Comparison of ENCODE assay signal across 22 cellular contexts in genomic region chr2:27967076-27967475, GRCh38.
DNase-seq lines count a peak whose midpoint lies in the region; ATAC-seq and TF ChIP-seq lines count a peak whose summit lies in the region.
"Had no signal": no experiment of that assay in that cellular context is flagged by ENCODE, and none has a peak within 500 bp of the region (broad histone marks: within the 10 kb centered on the region; RNA-seq: fewer than 3 reads in every experiment).

No MANE protein-coding gene starts in this region.

- peaks cover 16% of the 10 kb centered on the region for H3K4me1 ChIP-seq in parathyroid adenoma

- H3K4me3 Mint-ChIP-seq in effector memory CD8-positive, alpha-beta T cell: peak overlapping the region in 1 of 2 donors; percentile 37
- H3K4me3 Mint-ChIP-seq: B cell had no signal

- no peaks in the 10 kb centered on the region for H3K36me3 Mint-ChIP-seq in effector memory CD8-positive, alpha-beta T cell (ENCODE audit: insufficient read depth)

- POLR2A ChIA-PET in GM10248 (lab: Yijun Ruan, JAX): no interaction called here

- no peaks in the 10 kb centered on the region for H3K9me3 ChIP-seq in parathyroid adenoma (ENCODE audit: control insufficient read depth, low read length)
- H3K9me3 ChIP-seq: esophagus muscularis mucosa, thoracic aorta had no signal

- H3K36me3 ChIP-seq in parathyroid adenoma (ENCODE audit: control insufficient read depth, insufficient read depth, low read length): no peaks in the 10 kb centered on the region
- no peaks in the 10 kb centered on the region for H3K36me3 ChIP-seq in H7 (replicated peaks; ENCODE audit: control insufficient read depth, insufficient read depth, low read length)
- H3K36me3 ChIP-seq: esophagus muscularis mucosa, lower lobe of right lung, thoracic aorta had no signal

- H3K4me3 ChIP-seq in parathyroid adenoma (ENCODE audit: low read depth, low read length) (no peak overlapping the region), H7 (ENCODE audit: insufficient read depth, low read depth, low read length) (no peak overlapping the region)
- H3K4me3 ChIP-seq: esophagus muscularis mucosa, lower lobe of right lung, thoracic aorta had no signal

- H3K9ac ChIP-seq in parathyroid adenoma: no peak overlapping the region

- TF ChIP-seq CTCF in parathyroid adenoma (IDR thresholded peaks at IDR 0.05) (no peak), GM10248 (IDR thresholded peaks at IDR 0.05; ENCODE audit: control extremely low read depth, extremely low read depth, low read depth, missing control alignments) (no peak)

- peak; percentile 29 for DNase-seq in DMS 273 (lab: John Stamatoyannopoulos, UW; ENCODE audit: unreplicated experiment)
- DNase-seq in DMS 273 treated with DMSO at 0.1 percent for 48 hours (lab: John Stamatoyannopoulos, UW): no peak
- DNase-seq in NCI-H2171 (lab: John Stamatoyannopoulos, UW): peak; percentile 15
- DNase-seq in effector memory CD8-positive, alpha-beta T cell: no peak
- DNase-seq in H7: no peak
- DNase-seq in GM10248 (ENCODE audit: extremely low spot score): no peak
- DNase-seq: 8988T; activated CD4-positive, CD25-positive, alpha-beta regulatory T cell treated with anti-CD3 and anti-CD28 coated beads, Interleukin-2, amount 50 U/mL, for 72 hours; caudate nucleus; lower lobe of right lung; naive B cell; NCI-H1092 treated with DMSO at 0.1 percent for 48 hours; NCI-H2107; NCI-H526; posterior cingulate gyrus; SHP77 treated with DMSO at 0.1 percent for 48 hours; T-helper 9 cell had no signal

- peaks cover 14 to 27% of the 10 kb centered on the region in 2 donors for H3K4me1 Mint-ChIP-seq in effector memory CD8-positive, alpha-beta T cell (ENCODE audit: low read depth in 2 of 2)

- no peak overlapping the region for H2AFZ ChIP-seq in parathyroid adenoma

- peaks cover 5 to 9% of the 10 kb centered on the region in 2 donors for H3K9me3 Mint-ChIP-seq in effector memory CD8-positive, alpha-beta T cell

- no peak overlapping the region for H3K4me2 ChIP-seq in parathyroid adenoma (ENCODE audit: low read length)

- peak overlapping the region; percentile 62 for H3K27ac ChIP-seq in parathyroid adenoma
- H3K27ac ChIP-seq: esophagus muscularis mucosa, lower lobe of right lung, thoracic aorta had no signal

- no peaks in the 10 kb centered on the region for H3K27me3 Mint-ChIP-seq in effector memory CD8-positive, alpha-beta T cell
- H3K27me3 Mint-ChIP-seq: B cell, naive B cell had no signal

- no peak for ATAC-seq in effector memory CD8-positive, alpha-beta T cell (replicated peaks)
- no peak for ATAC-seq in GM19328 (IDR thresholded peaks at IDR 0.05; ENCODE audit: unreplicated experiment)

- H3K27ac Mint-ChIP-seq in effector memory CD8-positive, alpha-beta T cell: peak overlapping the region; percentile 19 to 34
- H3K27ac Mint-ChIP-seq: B cell had no signal

- H3K79me2 ChIP-seq in parathyroid adenoma: peaks cover 7% of the 10 kb centered on the region

- CTCF ChIA-PET in GM10248 (lab: Yijun Ruan, JAX): no interaction called here

- H3K27me3 ChIP-seq in parathyroid adenoma (ENCODE audit: control insufficient read depth, insufficient read depth, low read length) (no peaks in the 10 kb centered on the region), H7 (ENCODE audit: control insufficient read depth, insufficient read depth, low read length) (no peaks in the 10 kb centered on the region)
- H3K27me3 ChIP-seq: esophagus muscularis mucosa had no signal

Comparison
In these comparisons a context has a peak if more than half of its experiments do, and no peak if none do; other contexts are left out.
1. DNase-seq: peak in DMS 273 (single experiment) and NCI-H2171 (single experiment); none in DMS 273 treated with DMSO at 0.1 percent for 48 hours (single experiment), effector memory CD8-positive, alpha-beta T cell (0 of 3), H7 (single experiment) and GM10248 (single experiment).